10 cellular contexts compared by ENCODE assay signal in genomic region chr5:18990852-18991251, GRCh38.
"Had no signal": no experiment of that assay in that cellular context is flagged by ENCODE, and none has a peak within 500 bp of the region (broad histone marks: within the 10 kb centered on the region; RNA-seq: fewer than 3 reads in every experiment).

No MANE protein-coding gene starts in this region.

- H3K27ac Mint-ChIP-seq: HFFc6, IgD-negative memory B cell had no signal

- H3K9me3 Mint-ChIP-seq: GM23338, H9 had no signal

- DNase-seq: H9, HCEC 1CT, HFFc6, KBM-7 had no signal

- H3K4me1 Mint-ChIP-seq: IgD-negative memory B cell had no signal

- H3K4me2 ChIP-seq: GM23338 had no signal

- FAIRE-seq: H1, H54, HepG2 had no signal

- H3K27ac ChIP-seq: HL-60 had no signal

- H3K4me3 ChIP-seq: GM23338 had no signal

- H3K4me3 Mint-ChIP-seq: GM23338, H9, HFFc6, IgD-negative memory B cell had no signal

- H3K27me3 Mint-ChIP-seq: IgD-negative memory B cell had no signal

- H3K36me3 Mint-ChIP-seq: IgD-negative memory B cell had no signal
